ENCODE assay signal across 8 cellular contexts in genomic region chr22:41524809-41525449, GRCh38. TPM values are rescaled to one million over a fixed set of nuclear protein-coding genes. Genes with fewer than 3 reads are reported as not detected.
DNase-seq lines count a peak whose midpoint lies in the region; ATAC-seq and TF ChIP-seq lines count a peak whose summit lies in the region.

No MANE protein-coding gene starts in this region.

- H3K27ac Mint-ChIP-seq in activated naive CD4-positive, alpha-beta T cell treated with anti-CD3 and anti-CD28 coated beads, Interleukin-2, amount 10 ng/mL, durations not matched to agents 7 days and 5 days = peak overlapping the region; percentile 77
- H3K27ac Mint-ChIP-seq in stimulated activated naive CD8-positive, alpha-beta T cell treated with anti-CD3 and anti-CD28 coated beads, Interleukin-15, Interleukin-2, amounts not matched to agents 100 ng/mL and 50 ng/mL, for 24 hours = peak overlapping the region; percentile 74

- H3K4me1 ChIP-seq in lung (ENCODE audit: control insufficient read depth in 2 of 2, insufficient read depth in 2 of 2, low read length in 2 of 2) = peaks cover 0 to 7% of the 10 kb centered on the region in 2 donors

- TF ChIP-seq CTCF in lung (IDR thresholded peaks at IDR 0.05; ENCODE audit: control extremely low read depth, extremely low read depth) = no peak

- no peaks in the 10 kb centered on the region for H3K9me3 ChIP-seq in lung (ENCODE audit: control insufficient read depth in 2 of 2, insufficient read depth in 1 of 2, low read length in 1 of 2)

- H3K4me1 Mint-ChIP-seq in activated naive CD4-positive, alpha-beta T cell treated with anti-CD3 and anti-CD28 coated beads, Interleukin-2, amount 10 ng/mL, durations not matched to agents 7 days and 5 days = peaks cover 19% of the 10 kb centered on the region
- H3K4me1 Mint-ChIP-seq in stimulated activated naive CD8-positive, alpha-beta T cell treated with anti-CD3 and anti-CD28 coated beads, Interleukin-15, Interleukin-2, amounts not matched to agents 100 ng/mL and 50 ng/mL, for 24 hours (ENCODE audit: low read depth) = peaks cover 13% of the 10 kb centered on the region

- no peaks in the 10 kb centered on the region for H3K27me3 ChIP-seq in lung (ENCODE audit: control insufficient read depth, insufficient read depth)

- peak; percentile 18 for DNase-seq in NCI-H82 (lab: John Stamatoyannopoulos, UW)
- DNase-seq in NCI-H82 treated with DMSO at 0.1 percent for 48 hours (lab: John Stamatoyannopoulos, UW; ENCODE audit: unreplicated experiment) = no peak
- DNase-seq in activated naive CD4-positive, alpha-beta T cell treated with anti-CD3 and anti-CD28 coated beads, Interleukin-2, amount 10 ng/mL, durations not matched to agents 7 days and 5 days = peak; percentile 85
- DNase-seq in lung (ENCODE audit: low spot score) = no peak
- DNase-seq in middle frontal gyrus (ENCODE audit: extremely low spot score, low spot score) = no peak
- no peak for DNase-seq in HEK293T (ENCODE audit: extremely low spot score)
- DNase-seq in ecto neural progenitor cell (ENCODE audit: low spot score) = no peak

- CTCF ChIA-PET in activated naive CD4-positive, alpha-beta T cell treated with anti-CD3 and anti-CD28 coated beads, Interleukin-2, amount 10 ng/mL, durations not matched to agents 7 days and 5 days (lab: Charles Lee) = interaction anchor here (0.6 to 7.2 kb wide), 7 partner anchors 8 to 125 kb away, joined by 3 to 101 read pairs (median 3); partner anchors contain the start of genes ACO2 and PHF5A
- CTCF ChIA-PET in HEK293T (lab: Yijun Ruan, JAX) = interaction anchor here (1.0 to 1.2 kb wide), 3 partner anchors 19 to 121 kb away, joined by 4 read pairs; partner anchors contain the start of gene POLR3H

- POLR2A ChIA-PET in HEK293T (lab: Yijun Ruan, JAX) = interaction anchor here (1.0 to 1.1 kb wide), 2 partner anchors 56 to 78 kb away, joined by 3 to 4 read pairs; partner anchors contain the start of genes ACO2 and PHF5A

- H3K9me3 Mint-ChIP-seq in activated naive CD4-positive, alpha-beta T cell treated with anti-CD3 and anti-CD28 coated beads, Interleukin-2, amount 10 ng/mL, durations not matched to agents 7 days and 5 days = no peaks in the 10 kb centered on the region
- no peaks in the 10 kb centered on the region for H3K9me3 Mint-ChIP-seq in stimulated activated naive CD8-positive, alpha-beta T cell treated with anti-CD3 and anti-CD28 coated beads, Interleukin-15, Interleukin-2, amounts not matched to agents 100 ng/mL and 50 ng/mL, for 24 hours

- peaks cover 0 to 56% of the 10 kb centered on the region in 2 donors for H3K36me3 ChIP-seq in lung (ENCODE audit: control insufficient read depth in 2 of 2, insufficient read depth in 2 of 2, low read length in 2 of 2)

- no peaks in the 10 kb centered on the region for H3K27me3 Mint-ChIP-seq in activated naive CD4-positive, alpha-beta T cell treated with anti-CD3 and anti-CD28 coated beads, Interleukin-2, amount 10 ng/mL, durations not matched to agents 7 days and 5 days
- no peaks in the 10 kb centered on the region for H3K27me3 Mint-ChIP-seq in stimulated activated naive CD8-positive, alpha-beta T cell treated with anti-CD3 and anti-CD28 coated beads, Interleukin-15, Interleukin-2, amounts not matched to agents 100 ng/mL and 50 ng/mL, for 24 hours

- H3K36me3 Mint-ChIP-seq in activated naive CD4-positive, alpha-beta T cell treated with anti-CD3 and anti-CD28 coated beads, Interleukin-2, amount 10 ng/mL, durations not matched to agents 7 days and 5 days = peaks cover 25% of the 10 kb centered on the region
- peaks cover 30% of the 10 kb centered on the region for H3K36me3 Mint-ChIP-seq in stimulated activated naive CD8-positive, alpha-beta T cell treated with anti-CD3 and anti-CD28 coated beads, Interleukin-15, Interleukin-2, amounts not matched to agents 100 ng/mL and 50 ng/mL, for 24 hours (ENCODE audit: low read depth)

- no peak overlapping the region for H3K4me3 ChIP-seq in lung

- no peak for ATAC-seq in lung (ENCODE audit: insufficient read depth, low FRiP score)

- no peak overlapping the region for H3K4me3 Mint-ChIP-seq in activated naive CD4-positive, alpha-beta T cell treated with anti-CD3 and anti-CD28 coated beads, Interleukin-2, amount 10 ng/mL, durations not matched to agents 7 days and 5 days
- peak overlapping the region; percentile 20 for H3K4me3 Mint-ChIP-seq in stimulated activated naive CD8-positive, alpha-beta T cell treated with anti-CD3 and anti-CD28 coated beads, Interleukin-15, Interleukin-2, amounts not matched to agents 100 ng/mL and 50 ng/mL, for 24 hours

- WGBS in lung, 2 donors = 44 to 65% methylated on average over 17 of the region's 17 CpGs

- peak overlapping the region; percentile 24 to 82 for H3K27ac ChIP-seq in lung (ENCODE audit: low read depth in 1 of 2, low read length in 1 of 2)

TF ChIP-seq in HEK293T, 16 proteins besides CTCF, POLR2A, EP300 and RAD21:
- no peak for TF ChIP-seq FOXM1 (IDR thresholded peaks at IDR 0.05; ENCODE audit: borderline replicate concordance)
- no peak for TF ChIP-seq NFRKB (IDR thresholded peaks at IDR 0.05)
- TF ChIP-seq HDGF (IDR thresholded peaks at IDR 0.05; ENCODE audit: borderline replicate concordance) = no peak
- no peak for TF ChIP-seq BHLHE40 (IDR thresholded peaks at IDR 0.05; ENCODE audit: borderline replicate concordance)
- TF ChIP-seq SUZ12 (IDR thresholded peaks at IDR 0.05) = no peak
- no peak for TF ChIP-seq TARDBP (IDR thresholded peaks at IDR 0.05)
- TF ChIP-seq FOXK2 (IDR thresholded peaks at IDR 0.05) = no peak
- TF ChIP-seq SP1 (IDR thresholded peaks at IDR 0.05) = no peak
- TF ChIP-seq FOXA1 (IDR thresholded peaks at IDR 0.05) = no peak
- TF ChIP-seq ZNF384 (IDR thresholded peaks at IDR 0.05) = no peak

RNA-seq across cellular contexts. Expression of gene POLR3H, which starts 19.3 kb away (rescaled TPM):
- 10 to 100 TPM; 12.1 to 65.9 TPM for total RNA-seq in lung
- polyA plus RNA-seq in lung = 10 to 100 TPM; 31.0 to 48.6 TPM

RNA-seq across cellular contexts. Expression of gene CSDC2, which starts 35.9 kb away (rescaled TPM):
- 1 to 10 TPM; 1.4 to 8.1 TPM for total RNA-seq in lung
- polyA plus RNA-seq in lung = 1 to 10 TPM; 3.3 to 5.6 TPM

RNA-seq across cellular contexts. Expression of gene ACO2, which starts 56.0 kb away (rescaled TPM):
- total RNA-seq in lung = 100 to 1,000 TPM in 1 of 2 donors, 10 to 100 TPM in 1; 57.8 to 101 TPM
- 10 to 100 TPM; 34.1 to 67.1 TPM for polyA plus RNA-seq in lung

RNA-seq across cellular contexts. Expression of gene PHF5A, which starts 56.4 kb away (rescaled TPM):
- 10 to 100 TPM; 28.9 to 33.9 TPM for total RNA-seq in lung
- 10 to 100 TPM; 46.2 to 89.6 TPM for polyA plus RNA-seq in lung

Comparison
In these comparisons a context has a peak if more than half of its experiments do, and no peak if none do; other contexts are left out.
1. DNase-seq: peak in NCI-H82 (single experiment) and activated naive CD4-positive, alpha-beta T cell treated with anti-CD3 and anti-CD28 coated beads, Interleukin-2, amount 10 ng/mL, durations not matched to agents 7 days and 5 days (single experiment); none in NCI-H82 treated with DMSO at 0.1 percent for 48 hours (single experiment), lung (single experiment), middle frontal gyrus (single experiment), HEK293T (single experiment) and ecto neural progenitor cell (single experiment).